Comparison of ENCODE assay signal across 15 cellular contexts in genomic region chr2:73669976-73670375, GRCh38. TPM values are rescaled to one million over a fixed set of nuclear protein-coding genes. Genes with fewer than 3 reads are reported as not detected.
"Had no signal": no experiment of that assay in that cellular context is flagged by ENCODE, and none has a peak within 500 bp of the region (broad histone marks: within the 10 kb centered on the region; RNA-seq: fewer than 3 reads in every experiment).

No MANE protein-coding gene starts in this region.

RNA-seq across cellular contexts. Expression of gene NAT8, which starts 27.8 kb away (rescaled TPM):
- total RNA-seq: activated CD4-positive, alpha-beta memory T cell treated with anti-CD3 and anti-CD28 coated beads, Interleukin-2, amount 10 ng/mL, durations not matched to agents 7 days and 5 days; activated CD4-positive, alpha-beta T cell treated with anti-CD3 and anti-CD28 coated beads for 36 hours; activated CD4-positive, alpha-beta T cell treated with anti-CD3 and anti-CD28 coated beads, Interleukin-2, amount 10 ng/mL, durations not matched to agents 7 days and 5 days; activated CD8-positive, alpha-beta memory T cell treated with anti-CD3 and anti-CD28 coated beads, Interleukin-2, amount 10 ng/mL, durations not matched to agents 7 days and 5 days; activated CD8-positive, alpha-beta T cell treated with anti-CD3 and anti-CD28 coated beads, Interleukin-2, amount 10 ng/mL, durations not matched to agents 7 days and 5 days; activated naive CD8-positive, alpha-beta T cell treated with anti-CD3 and anti-CD28 coated beads, Interleukin-2, amount 10 ng/mL, durations not matched to agents 7 days and 5 days; activated T-helper 2 cell treated with anti-CD3 and anti-CD28 coated beads, Interferon-gamma antibody, Interleukin-2, Interleukin-4, amounts not matched to agents 10 μg/mL and 5 μg/mL and 100 μg/mL, durations not matched to agents 14 hours and 24 hours and 36 hours; ascending aorta; bronchial epithelial cell; cardiac muscle cell; chondrocyte; T-helper 17 cell; T-helper 2 cell treated with Interferon-gamma antibody and Interleukin-4, amounts not matched to agents 100 ng/mL and 5 ng/mL, for 36 hours; WTC11 had no signal
- polyA plus RNA-seq: adipose tissue, cardiac muscle cell had no signal
